In genomic region chr11:46271875-46272815, GRCh38 we compare ENCODE assay signal across 9 cellular contexts. TPM values are rescaled to one million over a fixed set of nuclear protein-coding genes. Genes with fewer than 3 reads are reported as not detected.
DNase-seq lines count a peak whose midpoint lies in the region; ATAC-seq, FAIRE-seq and TF ChIP-seq lines count a peak whose summit lies in the region.
"Had no signal": no experiment of that assay in that cellular context is flagged by ENCODE, and none has a peak within 500 bp of the region (broad histone marks: within the 10 kb centered on the region; RNA-seq: fewer than 3 reads in every experiment).

No MANE protein-coding gene starts in this region.

- FAIRE-seq in urothelium cell line (lab: Jason Lieb, UNC), result no peak

- H3K4me1 Mint-ChIP-seq in stimulated activated memory B cell treated with anti-CD40 and anti-IgM and Interleukin-4, amounts not matched to agents 10 μg/mL and 1 μg/mL and 100 μg/mL, for 72 hours, result peaks cover 8% of the 10 kb centered on the region

- H3K36me3 Mint-ChIP-seq in stimulated activated memory B cell treated with anti-CD40 and anti-IgM and Interleukin-4, amounts not matched to agents 10 μg/mL and 1 μg/mL and 100 μg/mL, for 72 hours, result no peaks in the 10 kb centered on the region

- ATAC-seq in lower lobe of right lung, result no peak
- ATAC-seq in stimulated activated memory B cell treated with anti-CD40 and anti-IgM and Interleukin-4, amounts not matched to agents 10 μg/mL and 1 μg/mL and 100 μg/mL, for 72 hours, result peak; percentile 38
- ATAC-seq in HG02885 (IDR thresholded peaks at IDR 0.05; ENCODE audit: poor library complexity, unreplicated experiment), result no peak

- no peak for TF ChIP-seq POLR2A in adrenal gland (IDR thresholded peaks at IDR 0.05)

- H3K27me3 ChIP-seq in adrenal gland (no peaks in the 10 kb centered on the region), lower lobe of right lung (ENCODE audit: low read depth) (peaks cover 12% of the 10 kb centered on the region), MG63 (no peaks in the 10 kb centered on the region)

- intact Hi-C loops in adrenal gland (cut with DNase I), result no loop called here
- intact Hi-C loops in lower lobe of right lung (cut with DNase I), result no loop called here

- 75 to 88% (median 82%) methylated on average over 5 to 16 of the region's 16 CpGs for WGBS in adrenal gland, 4 donors

- DNase-seq in HT-29 (ENCODE audit: low spot score), result peak; percentile 74
- DNase-seq in adrenal gland, result no peak
- no peak for DNase-seq in lower lobe of right lung
- DNase-seq in MG63, result no peak
- DNase-seq in urothelium cell line (ENCODE audit: low spot score), result no peak
- DNase-seq: activated CD4-positive, CD25-positive, alpha-beta regulatory T cell; activated naive CD4-positive, alpha-beta T cell treated with anti-CD3 and anti-CD28 coated beads, Interleukin-2, amount 50 U/mL, for 16 hours had no signal

- peaks cover 39% of the 10 kb centered on the region for H3K27me3 Mint-ChIP-seq in stimulated activated memory B cell treated with anti-CD40 and anti-IgM and Interleukin-4, amounts not matched to agents 10 μg/mL and 1 μg/mL and 100 μg/mL, for 72 hours

- peaks cover 26 to 38% of the 10 kb centered on the region in 2 donors for H3K4me1 ChIP-seq in adrenal gland (replicated peaks in 1 of 2)
- H3K4me1 ChIP-seq in lower lobe of right lung, result peaks cover 51% of the 10 kb centered on the region

- H3K4me3 Mint-ChIP-seq in stimulated activated memory B cell treated with anti-CD40 and anti-IgM and Interleukin-4, amounts not matched to agents 10 μg/mL and 1 μg/mL and 100 μg/mL, for 72 hours, result no peak overlapping the region

- TF ChIP-seq CTCF in adrenal gland (IDR thresholded peaks at IDR 0.05), result no peak
- TF ChIP-seq CTCF in lower lobe of right lung (IDR thresholded peaks at IDR 0.05), result no peak

- H3K9me3 ChIP-seq in adrenal gland (replicated peaks in 1 of 3), result no peaks in the 10 kb centered on the region
- H3K9me3 ChIP-seq in lower lobe of right lung, result no peaks in the 10 kb centered on the region
- H3K9me3 ChIP-seq in MG63, result no peaks in the 10 kb centered on the region

- H3K36me3 ChIP-seq in adrenal gland (replicated peaks in 1 of 2), result no peaks in the 10 kb centered on the region
- no peaks in the 10 kb centered on the region for H3K36me3 ChIP-seq in lower lobe of right lung
- no peaks in the 10 kb centered on the region for H3K36me3 ChIP-seq in MG63

- H3K27ac Mint-ChIP-seq in stimulated activated memory B cell treated with anti-CD40 and anti-IgM and Interleukin-4, amounts not matched to agents 10 μg/mL and 1 μg/mL and 100 μg/mL, for 72 hours, result no peak overlapping the region

- no peaks in the 10 kb centered on the region for H3K9me3 Mint-ChIP-seq in stimulated activated memory B cell treated with anti-CD40 and anti-IgM and Interleukin-4, amounts not matched to agents 10 μg/mL and 1 μg/mL and 100 μg/mL, for 72 hours

- H3K27ac ChIP-seq in adrenal gland (peak overlapping the region in 4 of 5 donors; percentile 22 to 85 (median 74)), lower lobe of right lung (peak overlapping the region; percentile 81)

- H3K4me3 ChIP-seq in adrenal gland, result no peak overlapping the region
- no peak overlapping the region for H3K4me3 ChIP-seq in lower lobe of right lung
- H3K4me3 ChIP-seq in MG63, result no peak overlapping the region

RNA-seq across cellular contexts. Expression of gene CREB3L1, which starts 5.3 kb away (rescaled TPM):
- total RNA-seq in HT-29 (2014; rRNA removed; shearing (Covaris generic)), result 50.1 and 64.2 TPM in 2 replicates
- total RNA-seq in adrenal gland, result 10 to 100 TPM in 7 of 8 donors, 1 to 10 TPM in 1; 9.5 to 31.7 (median 18.7) TPM
- polyA plus RNA-seq in adrenal gland, result 10 to 100 TPM; 28.5 to 31.5 (median 29.0) TPM
- 40.5 TPM for total RNA-seq in lower lobe of right lung
- 2.5 and 12.5 TPM in 2 replicates for total RNA-seq in MG63 (2014; rRNA removed; shearing (Covaris generic); ENCODE audit: low replicate concordance)
